In the genomic region with DNA sequence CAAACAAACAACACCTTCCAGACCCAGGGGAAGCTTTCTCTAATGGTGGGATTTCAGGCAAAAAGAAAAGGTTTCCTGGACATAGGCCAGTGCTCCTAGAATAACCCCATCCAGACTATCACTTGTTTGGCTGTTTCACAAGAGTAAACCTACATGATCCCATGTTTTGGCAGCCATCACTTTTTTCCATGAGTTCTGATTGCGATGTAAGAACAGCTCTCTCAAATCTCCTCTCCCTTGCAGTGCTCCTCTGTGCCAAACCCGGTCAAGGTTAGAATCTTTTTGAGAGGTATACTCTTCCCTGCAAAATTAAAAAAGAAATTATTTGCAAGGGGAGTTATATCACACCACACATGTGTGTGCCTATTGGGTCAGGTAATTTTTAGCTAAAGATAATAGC, we compare ENCODE assay signal across 25 cellular contexts. TPM values are rescaled to one million over a fixed set of nuclear protein-coding genes. Genes with fewer than 3 reads are reported as not detected.
"Had no signal": no experiment of that assay in that cellular context is flagged by ENCODE, and none has a peak within 500 bp of the region (broad histone marks: within the 10 kb centered on the region; RNA-seq: fewer than 3 reads in every experiment).

No MANE protein-coding gene starts in this region.

- H3K4me3 ChIP-seq: cardiac muscle cell had no signal

- FAIRE-seq: astrocyte, RCC 7860, TTC549 had no signal

- H3K4me2 ChIP-seq: KMS-11 had no signal

- H3K36me3 ChIP-seq: cardiac muscle cell had no signal

- H3K9ac ChIP-seq: KMS-11 had no signal

- DNase-seq: activated B cell treated with CpG ODN at 0.5 μM for 24 hours; activated CD4-positive, alpha-beta memory T cell treated with anti-CD3 and anti-CD28 coated beads, Interleukin-2, amount 10 ng/mL, durations not matched to agents 7 days and 5 days; activated CD4-positive, alpha-beta T cell treated with anti-CD3 and anti-CD28 coated beads, Interleukin-2, amount 50 U/mL, for 1 hour; activated gamma-delta T cell; activated naive CD4-positive, alpha-beta T cell treated with anti-CD3 and anti-CD28 coated beads for 36 hours; activated T-cell treated with anti-CD3 and anti-CD28 coated beads for 4 hours; activated T-cell treated with anti-CD3 and anti-CD28 coated beads, Interleukin-2, amount 50 U/mL, for 48 hours; NCI-H1092; NCI-H1417; NCI-H1930; NCI-H526 treated with DMSO at 0.1 percent for 48 hours; PC-3; SIG-M5; T-cell; T-helper 2 cell; T1000 had no signal

- H3K27ac ChIP-seq: cardiac muscle cell, KMS-11 had no signal

- ATAC-seq: activated T-helper 17 cell treated with anti-CD3 and anti-CD28 coated beads, Interleukin-2, amount 50 U/mL, for 72 hours; PC-3; T-cell had no signal

RNA-seq across cellular contexts. Expression of gene GRP, which starts 11.9 kb away (rescaled TPM):
- total RNA-seq: activated B cell treated with CpG ODN at 0.5 μM for 24 hours; activated CD4-positive, alpha-beta memory T cell treated with anti-CD3 and anti-CD28 coated beads, Interleukin-2, amount 10 ng/mL, durations not matched to agents 7 days and 5 days; activated CD8-positive, alpha-beta memory T cell treated with anti-CD3 and anti-CD28 coated beads for 36 hours; activated naive CD4-positive, alpha-beta T cell treated with anti-CD3 and anti-CD28 coated beads for 36 hours; activated T-helper 17 cell treated with anti-CD3 and anti-CD28 coated beads, Interleukin-2, amount 50 U/mL, for 72 hours; astrocyte; cerebellum; MCF 10A; PC-3; T-cell had no signal
- polyA plus RNA-seq: cardiac muscle cell had no signal

RNA-seq across cellular contexts. Expression of gene RAX, which starts 41.4 kb away (rescaled TPM):
- total RNA-seq: activated B cell treated with CpG ODN at 0.5 μM for 24 hours; activated CD8-positive, alpha-beta memory T cell treated with anti-CD3 and anti-CD28 coated beads for 36 hours; activated naive CD4-positive, alpha-beta T cell treated with anti-CD3 and anti-CD28 coated beads for 36 hours; astrocyte; MCF 10A; PC-3; T-cell had no signal
